Comparison of ENCODE assay signal across 9 cellular contexts in genomic region chr7:117873933-117874530, GRCh38. TPM values are rescaled to one million over a fixed set of nuclear protein-coding genes. Genes with fewer than 3 reads are reported as not detected.
A peak's percentile ranks its signal among the peaks of the same experiment; 100 is the strongest.
DNase-seq lines count a peak whose midpoint lies in the region; ATAC-seq and TF ChIP-seq lines count a peak whose summit lies in the region.
"Had no signal": no experiment of that assay in that cellular context is flagged by ENCODE, and none has a peak within 500 bp of the region (broad histone marks: within the 10 kb centered on the region; RNA-seq: fewer than 3 reads in every experiment).

No MANE protein-coding gene starts in this region.

- no peaks in the 10 kb centered on the region for H3K36me3 ChIP-seq in heart right ventricle
- H3K36me3 ChIP-seq in endocrine pancreas (ENCODE audit: control insufficient read depth, insufficient read depth, low read length) = no peaks in the 10 kb centered on the region
- H3K36me3 ChIP-seq in aorta (ENCODE audit: control insufficient read depth in 1 of 2, insufficient read depth in 2 of 2, low read length in 1 of 2) = no peaks in the 10 kb centered on the region

- H3K27ac ChIP-seq in heart right ventricle (peak overlapping the region in 2 of 10 donors; percentile 73 to 74), aorta (ENCODE audit: low read depth in 1 of 2, low read length in 2 of 2) (no peak overlapping the region)

- H3K27ac Mint-ChIP-seq in natural killer cell = no peak overlapping the region
- H3K27ac Mint-ChIP-seq: CD4-positive, CD25-positive, alpha-beta regulatory T cell had no signal

- H3K27me3 ChIP-seq in heart right ventricle (peaks cover 0 to 60% (median 17%) of the 10 kb centered on the region in 7 donors), endocrine pancreas (ENCODE audit: control insufficient read depth, insufficient read depth, low read length) (no peaks in the 10 kb centered on the region), aorta (ENCODE audit: control insufficient read depth in 1 of 2, insufficient read depth in 2 of 2, low read length in 1 of 2) (no peaks in the 10 kb centered on the region)

- intact Hi-C loops in heart right ventricle (cut with DNase I) = loop anchor here in 4 of 10 donors (5.0 to 10.0 kb wide), 2 partner anchors 119 to 122 kb away; no protein-coding TSS in a partner anchor
- intact Hi-C loops in Right ventricle myocardium inferior (cut with DNase I) = no loop called here
- intact Hi-C loops in natural killer cell (cut with micrococcal nuclease) = no loop called here
- intact Hi-C loops in aorta (cut with DNase I) = loop anchor here (5.0 to 10.0 kb wide), 3 partner anchors 89 to 301 kb away; no protein-coding TSS in a partner anchor

- TF ChIP-seq CTCF in heart right ventricle (IDR thresholded peaks at IDR 0.05) (peak in 2 of 9 donors; percentile 1 to 11), natural killer cell (IDR thresholded peaks at IDR 0.05) (no peak)

- H3K4me1 Mint-ChIP-seq in natural killer cell = peaks cover 4 to 10% of the 10 kb centered on the region in 2 donors

- peaks cover 36 to 38% of the 10 kb centered on the region in 2 donors for H3K27me3 Mint-ChIP-seq in natural killer cell (ENCODE audit: low read depth in 2 of 2)

- H3K4me3 ChIP-seq in heart right ventricle (peak overlapping the region; percentile 57 to 91 (median 80)), endocrine pancreas (ENCODE audit: control insufficient read depth, insufficient read depth, low read length) (peak overlapping the region; percentile 42), aorta (ENCODE audit: low read length in 2 of 2) (peak overlapping the region; percentile 86 to 97)

- peaks cover 2 to 5% of the 10 kb centered on the region in 2 donors for H3K9me3 Mint-ChIP-seq in natural killer cell

- ATAC-seq in heart right ventricle (no peak), Right ventricle myocardium inferior (no peak), natural killer cell (no peak), aorta (ENCODE audit: low FRiP score) (no peak)

- 48 to 54% methylated on average over 10 of the region's 10 CpGs for whole genome bisulfite sequencing in heart right ventricle, 2 donors
- WGBS in aorta, 2 donors = 35 to 39% methylated on average over 10 of the region's 10 CpGs

- DNase-seq in heart right ventricle = no peak
- DNase-seq in Right ventricle myocardium inferior (ENCODE audit: missing footprints) = no peak
- DNase-seq in natural killer cell = no peak
- DNase-seq in aorta = no peak
- DNase-seq in SIG-M5 treated with dmso at 0.1 percent for 504 hours (lab: John Stamatoyannopoulos, UW; ENCODE audit: unreplicated experiment) = no peak
- no peak for DNase-seq in NCI-H2196 (lab: John Stamatoyannopoulos, UW; ENCODE audit: unreplicated experiment)
- no peak for DNase-seq in SKM-1 (lab: John Stamatoyannopoulos, UW; ENCODE audit: unreplicated experiment)
- DNase-seq: CD4-positive, CD25-positive, alpha-beta regulatory T cell had no signal

- H3K9ac ChIP-seq in endocrine pancreas (ENCODE audit: control insufficient read depth, insufficient read depth, low read length) = no peak overlapping the region

- peaks cover 13% of the 10 kb centered on the region for H3K36me3 Mint-ChIP-seq in natural killer cell
- H3K36me3 Mint-ChIP-seq: CD4-positive, CD25-positive, alpha-beta regulatory T cell had no signal

- H3K9me3 ChIP-seq in heart right ventricle = no peaks in the 10 kb centered on the region
- H3K9me3 ChIP-seq in endocrine pancreas (ENCODE audit: control insufficient read depth, low read length) = no peaks in the 10 kb centered on the region
- H3K9me3 ChIP-seq in aorta (ENCODE audit: control insufficient read depth, low read length) = no peaks in the 10 kb centered on the region

- peak overlapping the region; percentile 68 for H3K4me3 Mint-ChIP-seq in natural killer cell

- peaks cover 0 to 26% (median 12%) of the 10 kb centered on the region in 9 donors for H3K4me1 ChIP-seq in heart right ventricle
- H3K4me1 ChIP-seq in endocrine pancreas (ENCODE audit: control insufficient read depth, insufficient read depth, low read length) = peaks cover 14% of the 10 kb centered on the region
- no peaks in the 10 kb centered on the region for H3K4me1 ChIP-seq in aorta (ENCODE audit: control insufficient read depth in 1 of 2, insufficient read depth in 2 of 2, low read length in 2 of 2)

RNA-seq across cellular contexts. Expression of gene CTTNBP2, which starts 0.8 kb away (rescaled TPM):
- 1 to 10 TPM in 5 of 10 donors, under 1 TPM in 5; 0.49 to 2.0 (median 0.97) TPM for total RNA-seq in heart right ventricle
- 1 to 10 TPM in 1 of 2 donors, under 1 TPM in 1; 0.41 to 1.3 TPM for polyA plus RNA-seq in heart right ventricle
- 1.5 TPM for total RNA-seq in Right ventricle myocardium inferior
- total RNA-seq in natural killer cell = under 1 TPM in 1 of 3 donors, not detected in 2; 0.10 TPM
- 10 to 100 TPM; 15.9 to 29.6 TPM for total RNA-seq in aorta
- 1 to 10 TPM; 1.2 to 1.4 TPM for polyA plus RNA-seq in aorta
- total RNA-seq: CD4-positive, CD25-positive, alpha-beta regulatory T cell had no signal
- polyA plus RNA-seq: CD4-positive, CD25-positive, alpha-beta regulatory T cell had no signal

Comparison
In these comparisons a context has a peak if more than half of its experiments do, and no peak if none do; other contexts are left out.
1. intact Hi-C loops: an anchor here in aorta (5.0 to 10.0 kb wide); none called in Right ventricle myocardium inferior and natural killer cell.